10 cellular contexts compared by ENCODE assay signal in genomic region chr1:158002022-158002629, GRCh38. TPM values are rescaled to one million over a fixed set of nuclear protein-coding genes. Genes with fewer than 3 reads are reported as not detected.
DNase-seq lines count a peak whose midpoint lies in the region; ATAC-seq and TF ChIP-seq lines count a peak whose summit lies in the region.
"Had no signal": no experiment of that assay in that cellular context is flagged by ENCODE, and none has a peak within 500 bp of the region (broad histone marks: within the 10 kb centered on the region; RNA-seq: fewer than 3 reads in every experiment).

No MANE protein-coding gene starts in this region.

- H3K9me3 ChIP-seq in H9 (ENCODE audit: control insufficient read depth, low read depth, low read length) (no peaks in the 10 kb centered on the region), hepatocyte (ENCODE audit: low read depth) (no peaks in the 10 kb centered on the region)

- ATAC-seq in GM18858 (IDR thresholded peaks at IDR 0.05; ENCODE audit: unreplicated experiment): no peak

- H4K91ac ChIP-seq in H9 (ENCODE audit: insufficient read length, low read depth, low read length): no peak overlapping the region

- H2BK5ac ChIP-seq in H9 (ENCODE audit: insufficient read length, low read length): no peak overlapping the region

- no peaks in the 10 kb centered on the region for H3K79me1 ChIP-seq in H9 (ENCODE audit: insufficient read depth, low read depth, low read length, poor library complexity, severe bottlenecking)

- H3K79me2 ChIP-seq in H9 (ENCODE audit: insufficient read depth, low read length) (peaks cover 14% of the 10 kb centered on the region; the same call in 1 of the 2 replicates), hepatocyte (peaks cover 94% of the 10 kb centered on the region)

- H3K4me1 Mint-ChIP-seq in H9 (peaks cover 50 to 67% of the 10 kb centered on the region in 2 experiments), MCF 10A (ENCODE audit: insufficient read depth, unreplicated experiment) (peaks cover 79% of the 10 kb centered on the region)

- no peak overlapping the region for H3K4me3 Mint-ChIP-seq in H9
- H3K4me3 Mint-ChIP-seq in MCF 10A (ENCODE audit: unreplicated experiment): no peak overlapping the region

- H3K27ac ChIP-seq in H9 (ENCODE audit: insufficient read length, low read depth, low read length) (no peak overlapping the region), hepatocyte (peak overlapping the region; percentile 87), skin epidermis (peak overlapping the region in 13 of 21 experiments; percentile 14 to 76 (median 60))

- POLR2A ChIA-PET in MCF 10A (lab: Yijun Ruan, JAX): interaction anchor here (0.5 to 14.0 kb wide), 10 partner anchors 8 to 179 kb away, joined by 3 to 245 read pairs (median 4); partner anchors contain the start of genes CD1D and KIRREL1

- H3T11ph ChIP-seq in H9 (ENCODE audit: low read length): no peak overlapping the region

- intact Hi-C loops in MCF 10A (cut with micrococcal nuclease): loop anchor here (1.0 kb wide), 1 partner anchor 8 kb away; no protein-coding TSS in a partner anchor

- no peak overlapping the region for H3K4me2 ChIP-seq in H9 (ENCODE audit: insufficient read depth, insufficient read length, low read length)
- H3K4me2 ChIP-seq in hepatocyte: peak overlapping the region; percentile 49

- H3K27me3 ChIP-seq in H9 (ENCODE audit: insufficient read depth, low read length) (no peaks in the 10 kb centered on the region), hepatocyte (no peaks in the 10 kb centered on the region)

- H3K9me3 Mint-ChIP-seq in H9 (no peaks in the 10 kb centered on the region), MCF 10A (ENCODE audit: unreplicated experiment) (no peaks in the 10 kb centered on the region)

- no peak overlapping the region for H2BK12ac ChIP-seq in H9 (ENCODE audit: insufficient read length, low read depth, low read length)

- CTCF ChIA-PET in MCF 10A (lab: Yijun Ruan, JAX): interaction anchor here (0.7 to 26.2 kb wide), 15 partner anchors 9 to 1206 kb away, joined by 3 to 494 read pairs (median 4); partner anchors contain the start of gene KIRREL1

- H3K9ac ChIP-seq in H9 (ENCODE audit: extremely low read depth, insufficient read length, low read length): no peak overlapping the region

- no peak overlapping the region for H4K8ac ChIP-seq in H9 (replicated peaks; ENCODE audit: insufficient read length, low read depth, low read length)

- BruUV-seq in MCF 10A (replicated peaks; lab: Mats Ljungman, UMichigan): no TSS peak

- no peak overlapping the region for H2AK5ac ChIP-seq in H9 (ENCODE audit: insufficient read length, low read length)

- H3K36me3 Mint-ChIP-seq in H9 (ENCODE audit: insufficient read depth in 1 of 3, low read depth in 3 of 3) (peaks cover 0 to 4% (median 2%) of the 10 kb centered on the region in 3 experiments; a peak in 3 of 7 replicates), MCF 10A (ENCODE audit: insufficient read depth, unreplicated experiment) (peaks cover 4% of the 10 kb centered on the region)

- no peak overlapping the region for H2BK15ac ChIP-seq in H9 (ENCODE audit: low read depth, low read length)

- H3K18ac ChIP-seq in H9 (ENCODE audit: insufficient read length, low read depth, low read length): no peak overlapping the region

- no peaks in the 10 kb centered on the region for H3K27me3 Mint-ChIP-seq in H9 (ENCODE audit: low read depth)
- no peaks in the 10 kb centered on the region for H3K27me3 Mint-ChIP-seq in MCF 10A (ENCODE audit: insufficient read depth, unreplicated experiment)

- H3K27ac Mint-ChIP-seq in H9: peak overlapping the region; percentile 38 to 86 (median 50)
- peak overlapping the region; percentile 79 for H3K27ac Mint-ChIP-seq in MCF 10A (ENCODE audit: low read depth, unreplicated experiment)

- DNase-seq in H9 (no peak), MCF 10A (ENCODE audit: unreplicated experiment) (peak; percentile 57), hepatocyte (ENCODE audit: low spot score) (peak; percentile 44), ecto neural progenitor cell (ENCODE audit: low spot score) (no peak), superior temporal gyrus (ENCODE audit: extremely low spot score) (no peak)
- no peak for DNase-seq in activated CD4-positive, alpha-beta T cell treated with anti-CD3 and anti-CD28 coated beads, Interleukin-2, amount 50 U/mL, for 48 hours
- DNase-seq: activated T-cell treated with anti-CD3 and anti-CD28 coated beads for 4 hours, NCI-H187 had no signal

- no peak overlapping the region for H2BK120ac ChIP-seq in H9 (ENCODE audit: low read depth, low read length, poor library complexity, severe bottlenecking)

- H2AFZ ChIP-seq in H9 (ENCODE audit: low read length) (no peak overlapping the region), hepatocyte (no peak overlapping the region)

- H3K4me3 ChIP-seq in hepatocyte: no peak overlapping the region
- no peak overlapping the region for H3K4me3 ChIP-seq in skin epidermis

- H3K36me3 ChIP-seq in hepatocyte (replicated peaks; ENCODE audit: insufficient read depth, low read depth): no peaks in the 10 kb centered on the region

- peak overlapping the region; percentile 76; the same call in 1 of the 2 replicates for H3K14ac ChIP-seq in H9 (ENCODE audit: insufficient read depth, low read length)

- H4K20me1 ChIP-seq in H9 (ENCODE audit: control insufficient read depth, insufficient read depth, insufficient read length) (no peaks in the 10 kb centered on the region), hepatocyte (ENCODE audit: insufficient read depth, poor library complexity, severe bottlenecking) (peaks cover 13% of the 10 kb centered on the region)

- H4K5ac ChIP-seq in H9 (ENCODE audit: insufficient read length, low read depth, low read length): no peak overlapping the region

- WGBS in H9 (ENCODE audit: extremely low coverage, insufficient read length, low lambda C conversion rate): no CpG with 5 or more reads among the region's 4 CpGs
- WGBS in hepatocyte (ENCODE audit: low lambda C conversion rate, missing lambda C conversion rate): 23% methylated on average over 4 of the region's 4 CpGs

- no peak overlapping the region for H3K4ac ChIP-seq in H9 (ENCODE audit: low read depth, low read length)

- H3K23me2 ChIP-seq in H9 (ENCODE audit: insufficient read length, low read depth, low read length, poor library complexity, severe bottlenecking): no peaks in the 10 kb centered on the region

- H3K56ac ChIP-seq in H9 (ENCODE audit: insufficient read length, low read depth, low read length): no peak overlapping the region

- H3K4me1 ChIP-seq in H9 (ENCODE audit: insufficient read depth, low read length) (peaks cover 4% of the 10 kb centered on the region; the same call in 1 of the 2 replicates), hepatocyte (ENCODE audit: insufficient read depth) (peaks cover 33% of the 10 kb centered on the region)

- 0 out of 3 replicates have a peak, but pooled peaks have one; percentile 18 for TF ChIP-seq CTCF in H9 (conservative IDR thresholded peaks at IDR 0.05)
- no peak for TF ChIP-seq CTCF in MCF 10A (IDR thresholded peaks at IDR 0.05; ENCODE audit: unreplicated experiment)
- TF ChIP-seq CTCF in hepatocyte (IDR thresholded peaks at IDR 0.05; ENCODE audit: poor library complexity): peak; percentile 16

- H3K23ac ChIP-seq in H9 (ENCODE audit: insufficient read length, low read depth, low read length): no peak overlapping the region

- no peak overlapping the region for H2BK20ac ChIP-seq in H9 (ENCODE audit: low read depth, low read length, poor library complexity, severe bottlenecking)

- H3K9me2 ChIP-seq in hepatocyte (replicated peaks; ENCODE audit: insufficient read depth): no peaks in the 10 kb centered on the region

RNA-seq across cellular contexts. Expression of gene KIRREL1, which starts 8.7 kb away (rescaled TPM):
- 29.9 and 30.5 TPM in 2 replicates for total RNA-seq in H9 (2021)
- total RNA-seq in MCF 10A (2022): 73.6 and 101 TPM in 2 replicates
- 33.5 and 47.1 TPM in 2 replicates for total RNA-seq in hepatocyte
- polyA plus RNA-seq in hepatocyte: 14.8 and 20.4 TPM in 2 replicates

Comparison
In these comparisons a context has a peak if more than half of its experiments do, and no peak if none do; other contexts are left out.
1. DNase-seq: peak in MCF 10A (single experiment) and hepatocyte (single experiment); none in H9 (single experiment), activated CD4-positive, alpha-beta T cell treated with anti-CD3 and anti-CD28 coated beads, Interleukin-2, amount 50 U/mL, for 48 hours (0 of 2), ecto neural progenitor cell (single experiment) and superior temporal gyrus (single experiment).